11 cellular contexts compared by ENCODE assay signal in the genomic region with DNA sequence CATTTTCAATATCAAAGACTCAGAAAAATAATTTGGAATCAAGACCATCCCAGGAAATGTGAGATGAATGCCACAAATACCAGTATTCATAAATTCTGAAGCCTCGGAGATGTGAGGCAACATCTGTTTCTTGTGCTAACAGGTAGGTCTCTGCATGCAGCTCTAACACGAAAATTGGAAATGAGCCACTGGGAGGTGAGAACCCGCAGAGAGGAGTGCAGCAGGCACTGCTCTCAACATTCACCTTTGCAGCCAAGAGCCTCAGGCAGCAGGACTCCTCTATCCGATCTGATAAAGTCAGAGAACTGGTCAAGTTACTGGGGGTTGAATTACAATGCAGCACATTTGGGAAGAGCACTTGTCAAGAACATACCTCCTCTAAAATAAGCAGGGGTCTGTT.
DNase-seq lines count a peak whose midpoint lies in the region; ATAC-seq and TF ChIP-seq lines count a peak whose summit lies in the region.
"Had no signal": no experiment of that assay in that cellular context is flagged by ENCODE, and none has a peak within 500 bp of the region (broad histone marks: within the 10 kb centered on the region; RNA-seq: fewer than 3 reads in every experiment).

No MANE protein-coding gene starts in this region.

- DNase-seq in HFFc6 (no peak), NCI-H2171 (lab: John Stamatoyannopoulos, UW) (peak; percentile 86), breast epithelium (ENCODE audit: low spot score in 2 of 2) (peak; percentile 61 to 71), neural crest cell (ENCODE audit: low read depth, low spot score) (no peak), 8988T (no peak), GM10266 (ENCODE audit: extremely low spot score) (no peak)
- no peak for DNase-seq in activated CD4-positive, alpha-beta T cell treated with anti-CD3 and anti-CD28 coated beads for 4 hours
- DNase-seq: activated CD8-positive, alpha-beta memory T cell treated with anti-CD3 and anti-CD28 coated beads for 24 hours; Caco-2; left ventricle myocardium inferior had no signal

- intact Hi-C loops in breast epithelium (cut with DNase I; ENCODE audit: low total_unique reads), result no loop called here

- peak overlapping the region; percentile 69 to 85 for H3K27ac ChIP-seq in breast epithelium

- no peak for TF ChIP-seq POLR2A in breast epithelium (IDR thresholded peaks at IDR 0.05)

- ATAC-seq in GM19328 (IDR thresholded peaks at IDR 0.05; ENCODE audit: unreplicated experiment), result no peak

- H3K36me3 ChIP-seq in breast epithelium, result no peaks in the 10 kb centered on the region
- H3K36me3 ChIP-seq: left ventricle myocardium inferior had no signal

- TF ChIP-seq CTCF in HFFc6 (IDR thresholded peaks at IDR 0.05) (no peak), breast epithelium (IDR thresholded peaks at IDR 0.05) (no peak), neural crest cell (conservative IDR thresholded peaks at IDR 0.05) (no peak), GM10266 (IDR thresholded peaks at IDR 0.05; ENCODE audit: control insufficient read depth, insufficient read depth, low read depth, missing control alignments) (no peak)

- no peak overlapping the region for H3K4me3 ChIP-seq in breast epithelium
- H3K4me3 ChIP-seq: left ventricle myocardium inferior had no signal

- H3K27me3 ChIP-seq in breast epithelium, result no peaks in the 10 kb centered on the region

- peaks cover 52% of the 10 kb centered on the region for H3K4me1 Mint-ChIP-seq in HFFc6 (ENCODE audit: low read depth)
- peaks cover 65% of the 10 kb centered on the region for H3K4me1 Mint-ChIP-seq in neural crest cell

- no peaks in the 10 kb centered on the region for H3K36me3 Mint-ChIP-seq in HFFc6 (ENCODE audit: low read depth)
- H3K36me3 Mint-ChIP-seq in neural crest cell (ENCODE audit: low read depth), result no peaks in the 10 kb centered on the region

- peaks cover 7 to 24% of the 10 kb centered on the region in 2 donors for H3K4me1 ChIP-seq in breast epithelium

- H3K9me3 Mint-ChIP-seq in HFFc6 (no peaks in the 10 kb centered on the region), neural crest cell (no peaks in the 10 kb centered on the region)

- no peaks in the 10 kb centered on the region for H3K9me3 ChIP-seq in breast epithelium
- H3K9me3 ChIP-seq: Caco-2, left ventricle myocardium inferior had no signal

- H3K27me3 Mint-ChIP-seq in HFFc6 (ENCODE audit: insufficient read depth) (peaks cover 2% of the 10 kb centered on the region; the same call in 1 of the 2 replicates), neural crest cell (ENCODE audit: low read depth) (no peaks in the 10 kb centered on the region)

- H3K4me3 Mint-ChIP-seq in HFFc6 (no peak overlapping the region), neural crest cell (peak overlapping the region; percentile 13)

- H3K27ac Mint-ChIP-seq in HFFc6 (peak overlapping the region; percentile 36), neural crest cell (ENCODE audit: unreplicated experiment) (peak overlapping the region; percentile 87)

Comparison
In these comparisons a context has a peak if more than half of its experiments do, and no peak if none do; other contexts are left out.
1. DNase-seq: peak in NCI-H2171 (single experiment) and breast epithelium (2 of 2); none in HFFc6 (single experiment), neural crest cell (single experiment), 8988T (single experiment), activated CD4-positive, alpha-beta T cell treated with anti-CD3 and anti-CD28 coated beads for 4 hours (0 of 2) and GM10266 (single experiment).